ENCODE assay signal across 8 cellular contexts in genomic region chr7:115679976-115680375, GRCh38.
A peak's percentile ranks its signal among the peaks of the same experiment; 100 is the strongest.
DNase-seq lines count a peak whose midpoint lies in the region; ATAC-seq and TF ChIP-seq lines count a peak whose summit lies in the region.

No MANE protein-coding gene starts in this region.

- no peaks in the 10 kb centered on the region for H3K27me3 Mint-ChIP-seq in activated CD4-positive, alpha-beta T cell treated with anti-CD3 and anti-CD28 coated beads, Interleukin-2, amount 10 ng/mL, durations not matched to agents 24 days and 14 days

- H3K4me3 ChIP-seq in GM12865 (ENCODE audit: low read depth, low read length): no peak overlapping the region
- no peak overlapping the region for H3K4me3 ChIP-seq in LNCaP clone FGC (ENCODE audit: low read depth, low read length)
- no peak overlapping the region for H3K4me3 ChIP-seq in WI38 (ENCODE audit: low read depth, low read length)

- peak; percentile 33 for TF ChIP-seq CTCF in GM12865 (IDR thresholded peaks at IDR 0.05; ENCODE audit: insufficient read depth, low read depth, low read length, missing control alignments)
- TF ChIP-seq CTCF in LNCaP clone FGC (IDR thresholded peaks at IDR 0.05; ENCODE audit: control insufficient read depth, extremely low read depth, insufficient read depth): peak; percentile 69
- TF ChIP-seq CTCF in WI38 (IDR thresholded peaks at IDR 0.05; ENCODE audit: low read depth, low read length): peak; percentile 23; the same call in 1 of the 2 replicates

- no peaks in the 10 kb centered on the region for H3K4me1 Mint-ChIP-seq in activated CD4-positive, alpha-beta T cell treated with anti-CD3 and anti-CD28 coated beads, Interleukin-2, amount 10 ng/mL, durations not matched to agents 24 days and 14 days

- DNase-seq in GM12865 (ENCODE audit: low read depth): peak; percentile 49
- peak; percentile 36 for DNase-seq in LNCaP clone FGC (ENCODE audit: low read depth)
- DNase-seq in kidney glomerular epithelial cell (lab: John Stamatoyannopoulos, UW): peak; percentile 61
- DNase-seq in activated CD8-positive, alpha-beta memory T cell treated with anti-CD3 and anti-CD28 coated beads for 24 hours: no peak
- DNase-seq in mesenteric fat pad (ENCODE audit: low spot score): no peak
- no peak for DNase-seq in activated CD4-positive, alpha-beta T cell treated with anti-CD3 and anti-CD28 coated beads, Interleukin-2, amount 10 ng/mL, durations not matched to agents 24 days and 14 days

- no peaks in the 10 kb centered on the region for H3K9me3 Mint-ChIP-seq in activated CD4-positive, alpha-beta T cell treated with anti-CD3 and anti-CD28 coated beads, Interleukin-2, amount 10 ng/mL, durations not matched to agents 24 days and 14 days

- H3K27ac Mint-ChIP-seq in activated CD4-positive, alpha-beta T cell treated with anti-CD3 and anti-CD28 coated beads, Interleukin-2, amount 10 ng/mL, durations not matched to agents 24 days and 14 days: no peak overlapping the region

- peak; percentile 71 for ATAC-seq in GM21619 (IDR thresholded peaks at IDR 0.05; ENCODE audit: unreplicated experiment)

- H3K4me3 Mint-ChIP-seq in activated CD4-positive, alpha-beta T cell treated with anti-CD3 and anti-CD28 coated beads, Interleukin-2, amount 10 ng/mL, durations not matched to agents 24 days and 14 days: no peak overlapping the region

- H3K36me3 Mint-ChIP-seq in activated CD4-positive, alpha-beta T cell treated with anti-CD3 and anti-CD28 coated beads, Interleukin-2, amount 10 ng/mL, durations not matched to agents 24 days and 14 days (ENCODE audit: low read depth): no peaks in the 10 kb centered on the region

- intact Hi-C loops in activated CD4-positive, alpha-beta T cell treated with anti-CD3 and anti-CD28 coated beads, Interleukin-2, amount 10 ng/mL, durations not matched to agents 24 days and 14 days (cut with micrococcal nuclease): no loop called here

Comparison
In these comparisons a context has a peak if more than half of its experiments do, and no peak if none do; other contexts are left out.
1. DNase-seq: peak in GM12865 (single experiment), LNCaP clone FGC (single experiment) and kidney glomerular epithelial cell (single experiment); none in activated CD8-positive, alpha-beta memory T cell treated with anti-CD3 and anti-CD28 coated beads for 24 hours (single experiment), mesenteric fat pad (single experiment) and activated CD4-positive, alpha-beta T cell treated with anti-CD3 and anti-CD28 coated beads, Interleukin-2, amount 10 ng/mL, durations not matched to agents 24 days and 14 days (single experiment).
2. Peak in every context shown above with its lines, with median percentiles within 50 percentile points of each other: CTCF ChIP-seq.